Comparison of ENCODE assay signal across 8 cellular contexts in the genomic region with DNA sequence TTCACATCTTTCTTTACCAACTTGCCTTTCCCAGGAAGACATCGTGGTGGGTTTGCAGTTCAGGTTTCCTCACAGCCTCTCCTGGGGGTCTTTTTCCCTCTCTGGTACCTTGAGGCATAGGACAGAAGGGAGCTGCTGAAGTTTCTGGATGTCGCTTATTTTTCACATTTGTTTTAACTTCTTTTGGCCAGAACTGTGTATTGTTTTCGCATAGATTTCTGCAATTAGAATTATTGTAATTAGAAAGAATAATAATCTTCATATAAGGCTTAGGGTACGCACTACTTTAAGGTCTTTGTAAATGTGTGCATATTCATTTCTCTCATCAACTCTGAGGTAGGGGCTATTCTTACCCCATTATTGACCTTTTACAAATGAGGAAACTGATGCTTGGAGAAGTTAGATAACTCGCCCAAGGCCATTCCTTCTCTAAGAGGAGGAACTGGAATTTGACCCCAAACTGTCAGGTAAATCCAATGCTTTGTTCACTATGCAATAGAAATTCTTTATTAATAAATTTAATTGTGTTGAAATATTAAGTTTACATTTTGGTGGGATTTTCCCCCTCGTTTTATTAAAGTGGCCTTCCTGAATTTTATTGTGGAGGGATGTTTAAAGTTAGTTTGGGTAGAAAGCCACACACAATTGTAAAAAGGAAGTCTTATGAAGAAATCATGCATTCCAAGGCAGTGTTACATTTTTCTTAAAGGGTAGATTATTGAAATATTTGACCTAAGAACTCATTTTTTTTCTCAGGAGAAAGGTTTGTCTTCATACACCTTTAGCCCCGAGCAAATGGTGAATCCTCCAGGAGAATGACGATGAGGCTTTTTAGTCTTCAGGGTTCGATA. TPM values are rescaled to one million over a fixed set of nuclear protein-coding genes. Genes with fewer than 3 reads are reported as not detected.
DNase-seq lines count a peak whose midpoint lies in the region; TF ChIP-seq lines count a peak whose summit lies in the region.

No MANE protein-coding gene starts in this region.

- H3K4me1 ChIP-seq in skeletal muscle satellite cell (ENCODE audit: control insufficient read depth, insufficient read depth, low read length) = peaks cover 64% of the 10 kb centered on the region

- H3K4me2 ChIP-seq in skeletal muscle satellite cell (ENCODE audit: low read length) = peak overlapping the region; percentile 95

- DNase-seq in SK-N-MC (ENCODE audit: low read depth, low spot score) = no peak
- DNase-seq in fibroblast of pulmonary artery (ENCODE audit: low read depth) = peak; percentile 77
- DNase-seq in stimulated activated naive CD4-positive, alpha-beta T cell treated with Interleukin-2 at 50 U/mL for 16 hours (lab: John Stamatoyannopoulos, UW) = no peak
- no peak for DNase-seq in NCI-H1436 (lab: John Stamatoyannopoulos, UW)
- DNase-seq in COR-L47 (lab: John Stamatoyannopoulos, UW) = no peak
- no peak for DNase-seq in NCI-H1105 (lab: John Stamatoyannopoulos, UW)

- H3K4me3 ChIP-seq in SK-N-MC (peak overlapping the region; percentile 94), fibroblast of pulmonary artery (replicated peaks; ENCODE audit: low read depth, low read length) (peak overlapping the region; percentile 63), skeletal muscle satellite cell (ENCODE audit: low read length) (peak overlapping the region; percentile 74)

- H3K36me3 ChIP-seq in SK-N-MC (ENCODE audit: insufficient read depth, low read length) (no peaks in the 10 kb centered on the region), skeletal muscle satellite cell (ENCODE audit: insufficient read depth, low read length) (no peaks in the 10 kb centered on the region)

- peak; percentile 16 for TF ChIP-seq POLR2A in GM19099 (IDR thresholded peaks at IDR 0.05; ENCODE audit: extremely low read depth, insufficient read length, low read depth)

- peak overlapping the region; percentile 79 for H3K9ac ChIP-seq in SK-N-MC (ENCODE audit: insufficient read length)
- peak overlapping the region; percentile 96 for H3K9ac ChIP-seq in skeletal muscle satellite cell (ENCODE audit: low read depth, low read length)

- no peaks in the 10 kb centered on the region for H3K27me3 ChIP-seq in skeletal muscle satellite cell (ENCODE audit: control insufficient read depth, insufficient read depth, low read length)

- H3K27ac ChIP-seq in SK-N-MC = peak overlapping the region; percentile 96

- H3K9me3 ChIP-seq in SK-N-MC (ENCODE audit: low read depth, low read length) (no peaks in the 10 kb centered on the region), skeletal muscle satellite cell (replicated peaks; ENCODE audit: low read length) (no peaks in the 10 kb centered on the region)

- no peak for TF ChIP-seq CTCF in fibroblast of pulmonary artery (IDR thresholded peaks at IDR 0.05; ENCODE audit: low read length, missing control alignments)

RNA-seq across cellular contexts. Expression of gene SLC38A2, which starts 12.1 kb away (rescaled TPM):
- 329 and 451 TPM in 2 replicates for total RNA-seq in skeletal muscle satellite cell (2012; rRNA removed)
